23 cellular contexts compared by ENCODE assay signal in genomic region chr4:84778041-84778440, GRCh38.
"Had no signal": no experiment of that assay in that cellular context is flagged by ENCODE, and none has a peak within 500 bp of the region (broad histone marks: within the 10 kb centered on the region; RNA-seq: fewer than 3 reads in every experiment).

No MANE protein-coding gene starts in this region.

- H3K4me3 ChIP-seq: coronary artery, gastrocnemius medialis, lung, mucosa of descending colon, prostate gland, right atrium auricular region, suprapubic skin, transverse colon, upper lobe of right lung, uterus had no signal

- H3K9me3 Mint-ChIP-seq: central memory CD8-positive, alpha-beta T cell; memory B cell; neural crest cell; stimulated activated naive B cell treated with anti-CD40 and anti-IgM and Interleukin-4, amounts not matched to agents 10 μg/mL and 1 μg/mL and 100 μg/mL, for 72 hours; stimulated activated naive CD8-positive, alpha-beta T cell treated with anti-CD3 and anti-CD28 coated beads, Interleukin-15, Interleukin-2, amounts not matched to agents 100 ng/mL and 50 ng/mL, for 24 hours had no signal

- DNase-seq: gastrocnemius medialis; head of caudate nucleus; kidney; mucosa of descending colon; naive B cell; stimulated activated naive B cell treated with anti-CD40 and anti-IgM and Interleukin-4, amounts not matched to agents 10 μg/mL and 1 μg/mL and 100 μg/mL, for 72 hours; transverse colon; upper lobe of right lung; uterus had no signal

- H3K4me1 Mint-ChIP-seq: central memory CD8-positive, alpha-beta T cell; memory B cell; mesothelial cell of epicardium; naive B cell; neural crest cell; stimulated activated naive B cell treated with anti-CD40 and anti-IgM and Interleukin-4, amounts not matched to agents 10 μg/mL and 1 μg/mL and 100 μg/mL, for 72 hours had no signal

- H3K27me3 Mint-ChIP-seq: central memory CD8-positive, alpha-beta T cell; memory B cell; naive B cell; natural killer cell treated with Interleukin-12 subunit alpha and Interleukin-12 subunit beta and Interleukin-15 and Interleukin-18, amount 100 ng/mL, for 72 hours; stimulated activated naive B cell treated with anti-CD40 and anti-IgM and Interleukin-4, amounts not matched to agents 10 μg/mL and 1 μg/mL and 100 μg/mL, for 72 hours; stimulated activated naive CD8-positive, alpha-beta T cell treated with anti-CD3 and anti-CD28 coated beads, Interleukin-15, Interleukin-2, amounts not matched to agents 100 ng/mL and 50 ng/mL, for 24 hours had no signal

- H3K4me1 ChIP-seq: gastrocnemius medialis, parathyroid adenoma, prostate gland, right atrium auricular region, suprapubic skin, transverse colon, upper lobe of right lung, uterus had no signal

- H3K36me3 ChIP-seq: uterus had no signal

- H3K27ac ChIP-seq: coronary artery, epithelial cell of prostate, gastrocnemius medialis, neutrophil, parathyroid adenoma, prostate gland, right atrium auricular region, suprapubic skin, transverse colon, upper lobe of right lung, uterus had no signal

- H3K36me3 Mint-ChIP-seq: memory B cell; naive B cell; natural killer cell treated with Interleukin-12 subunit alpha and Interleukin-12 subunit beta and Interleukin-15 and Interleukin-18, amount 100 ng/mL, for 72 hours; stimulated activated naive B cell treated with anti-CD40 and anti-IgM and Interleukin-4, amounts not matched to agents 10 μg/mL and 1 μg/mL and 100 μg/mL, for 72 hours had no signal

- H3K79me2 ChIP-seq: parathyroid adenoma had no signal

- H3K9me3 ChIP-seq: gastrocnemius medialis, mucosa of descending colon, neutrophil, prostate gland, right atrium auricular region, suprapubic skin, transverse colon, upper lobe of right lung, uterus had no signal

- H3K4me3 Mint-ChIP-seq: central memory CD8-positive, alpha-beta T cell; memory B cell; mesothelial cell of epicardium; naive B cell; natural killer cell treated with Interleukin-12 subunit alpha and Interleukin-12 subunit beta and Interleukin-15 and Interleukin-18, amount 100 ng/mL, for 72 hours; neural crest cell; stimulated activated naive B cell treated with anti-CD40 and anti-IgM and Interleukin-4, amounts not matched to agents 10 μg/mL and 1 μg/mL and 100 μg/mL, for 72 hours; stimulated activated naive CD8-positive, alpha-beta T cell treated with anti-CD3 and anti-CD28 coated beads, Interleukin-15, Interleukin-2, amounts not matched to agents 100 ng/mL and 50 ng/mL, for 24 hours had no signal

- H3K9ac ChIP-seq: parathyroid adenoma had no signal

- H3K27ac Mint-ChIP-seq: memory B cell; mesothelial cell of epicardium; naive B cell; natural killer cell treated with Interleukin-12 subunit alpha and Interleukin-12 subunit beta and Interleukin-15 and Interleukin-18, amount 100 ng/mL, for 72 hours; stimulated activated naive B cell treated with anti-CD40 and anti-IgM and Interleukin-4, amounts not matched to agents 10 μg/mL and 1 μg/mL and 100 μg/mL, for 72 hours; stimulated activated naive CD8-positive, alpha-beta T cell treated with anti-CD3 and anti-CD28 coated beads, Interleukin-15, Interleukin-2, amounts not matched to agents 100 ng/mL and 50 ng/mL, for 24 hours had no signal

- H3K27me3 ChIP-seq: gastrocnemius medialis, neutrophil, right atrium auricular region, suprapubic skin, transverse colon, upper lobe of right lung, uterus had no signal

- H2AFZ ChIP-seq: parathyroid adenoma had no signal
